2 cellular contexts compared by ENCODE assay signal in genomic region chr5:57166250-57166649, GRCh38.
TF ChIP-seq lines count a peak whose summit lies in the region.

No MANE protein-coding gene starts in this region.

TF ChIP-seq in K562, 482 proteins besides CTCF, POLR2A, EP300 and RAD21 (continued from another document and continues in another):
- TF ChIP-seq MITF (IDR thresholded peaks at IDR 0.05): no peak
- TF ChIP-seq MCM3 (IDR thresholded peaks at IDR 0.05): no peak
- no peak for TF ChIP-seq KAT2B (IDR thresholded peaks at IDR 0.05; ENCODE audit: low read depth, low read length)
- no peak for TF ChIP-seq RBBP5 (IDR thresholded peaks at IDR 0.05; ENCODE audit: borderline replicate concordance, insufficient read depth, low read length, poor library complexity, severe bottlenecking)
- TF ChIP-seq SP1 (CRISPR knock-in tag; IDR thresholded peaks at IDR 0.05): no peak
- no peak for TF ChIP-seq TRIM25 (IDR thresholded peaks at IDR 0.05; ENCODE audit: borderline replicate concordance)
- TF ChIP-seq, protein P1, sequence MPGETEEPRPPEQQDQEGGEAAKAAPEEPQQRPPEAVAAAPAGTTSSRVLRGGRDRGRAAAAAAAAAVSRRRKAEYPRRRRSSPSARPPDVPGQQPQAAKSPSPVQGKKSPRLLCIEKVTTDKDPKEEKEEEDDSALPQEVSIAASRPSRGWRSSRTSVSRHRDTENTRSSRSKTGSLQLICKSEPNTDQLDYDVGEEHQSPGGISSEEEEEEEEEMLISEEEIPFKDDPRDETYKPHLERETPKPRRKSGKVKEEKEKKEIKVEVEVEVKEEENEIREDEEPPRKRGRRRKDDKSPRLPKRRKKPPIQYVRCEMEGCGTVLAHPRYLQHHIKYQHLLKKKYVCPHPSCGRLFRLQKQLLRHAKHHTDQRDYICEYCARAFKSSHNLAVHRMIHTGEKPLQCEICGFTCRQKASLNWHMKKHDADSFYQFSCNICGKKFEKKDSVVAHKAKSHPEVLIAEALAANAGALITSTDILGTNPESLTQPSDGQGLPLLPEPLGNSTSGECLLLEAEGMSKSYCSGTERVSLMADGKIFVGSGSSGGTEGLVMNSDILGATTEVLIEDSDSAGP (CRISPR knock-in tag; IDR thresholded peaks at IDR 0.05): no peak
- no peak for TF ChIP-seq ZNF695 (CRISPR knock-in tag; IDR thresholded peaks at IDR 0.05)
- TF ChIP-seq, protein P2, sequence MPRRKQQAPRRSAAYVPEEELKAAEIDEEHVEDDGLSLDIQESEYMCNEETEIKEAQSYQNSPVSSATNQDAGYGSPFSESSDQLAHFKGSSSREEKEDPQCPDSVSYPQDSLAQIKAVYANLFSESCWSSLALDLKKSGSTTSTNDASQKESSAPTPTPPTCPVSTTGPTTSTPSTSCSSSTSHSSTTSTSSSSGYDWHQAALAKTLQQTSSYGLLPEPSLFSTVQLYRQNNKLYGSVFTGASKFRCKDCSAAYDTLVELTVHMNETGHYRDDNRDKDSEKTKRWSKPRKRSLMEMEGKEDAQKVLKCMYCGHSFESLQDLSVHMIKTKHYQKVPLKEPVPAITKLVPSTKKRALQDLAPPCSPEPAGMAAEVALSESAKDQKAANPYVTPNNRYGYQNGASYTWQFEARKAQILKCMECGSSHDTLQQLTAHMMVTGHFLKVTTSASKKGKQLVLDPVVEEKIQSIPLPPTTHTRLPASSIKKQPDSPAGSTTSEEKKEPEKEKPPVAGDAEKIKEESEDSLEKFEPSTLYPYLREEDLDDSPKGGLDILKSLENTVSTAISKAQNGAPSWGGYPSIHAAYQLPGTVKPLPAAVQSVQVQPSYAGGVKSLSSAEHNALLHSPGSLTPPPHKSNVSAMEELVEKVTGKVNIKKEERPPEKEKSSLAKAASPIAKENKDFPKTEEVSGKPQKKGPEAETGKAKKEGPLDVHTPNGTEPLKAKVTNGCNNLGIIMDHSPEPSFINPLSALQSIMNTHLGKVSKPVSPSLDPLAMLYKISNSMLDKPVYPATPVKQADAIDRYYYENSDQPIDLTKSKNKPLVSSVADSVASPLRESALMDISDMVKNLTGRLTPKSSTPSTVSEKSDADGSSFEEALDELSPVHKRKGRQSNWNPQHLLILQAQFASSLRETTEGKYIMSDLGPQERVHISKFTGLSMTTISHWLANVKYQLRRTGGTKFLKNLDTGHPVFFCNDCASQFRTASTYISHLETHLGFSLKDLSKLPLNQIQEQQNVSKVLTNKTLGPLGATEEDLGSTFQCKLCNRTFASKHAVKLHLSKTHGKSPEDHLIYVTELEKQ (CRISPR knock-in tag; IDR thresholded peaks at IDR 0.05): no peak
- no peak for TF ChIP-seq ZNF766 (CRISPR knock-in tag; conservative IDR thresholded peaks at IDR 0.05)
- TF ChIP-seq USF1 (CRISPR knock-in tag; IDR thresholded peaks at IDR 0.05): no peak
- TF ChIP-seq, protein P3, sequence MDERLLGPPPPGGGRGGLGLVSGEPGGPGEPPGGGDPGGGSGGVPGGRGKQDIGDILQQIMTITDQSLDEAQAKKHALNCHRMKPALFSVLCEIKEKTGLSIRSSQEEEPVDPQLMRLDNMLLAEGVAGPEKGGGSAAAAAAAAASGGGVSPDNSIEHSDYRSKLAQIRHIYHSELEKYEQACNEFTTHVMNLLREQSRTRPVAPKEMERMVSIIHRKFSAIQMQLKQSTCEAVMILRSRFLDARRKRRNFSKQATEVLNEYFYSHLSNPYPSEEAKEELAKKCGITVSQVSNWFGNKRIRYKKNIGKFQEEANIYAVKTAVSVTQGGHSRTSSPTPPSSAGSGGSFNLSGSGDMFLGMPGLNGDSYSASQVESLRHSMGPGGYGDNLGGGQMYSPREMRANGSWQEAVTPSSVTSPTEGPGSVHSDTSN (CRISPR knock-in tag; IDR thresholded peaks at IDR 0.05; ENCODE audit: low read depth): no peak
- TF ChIP-seq, protein P3 (tag; conservative IDR thresholded peaks at IDR 0.05; ENCODE audit: low read depth): 0 out of 2 replicates have a peak, but pooled peaks have one; percentile 19
- no peak for TF ChIP-seq PTBP1 (IDR thresholded peaks at IDR 0.05; ENCODE audit: low read depth, low read length)

TF ChIP-seq in GM23338, 12 proteins besides CTCF, POLR2A, EP300 and RAD21 (continued from another document):
- TF ChIP-seq REST (IDR thresholded peaks at IDR 0.05; ENCODE audit: unreplicated experiment): no peak
- TF ChIP-seq EZH2phosphoT487 (IDR thresholded peaks at IDR 0.05; ENCODE audit: unreplicated experiment): no peak
- no peak for TF ChIP-seq ETS1 (IDR thresholded peaks at IDR 0.05)
- TF ChIP-seq CREB1 (CRISPR knock-in tag; IDR thresholded peaks at IDR 0.05; ENCODE audit: low read depth): no peak
- no peak for TF ChIP-seq ZNF462 (CRISPR knock-in tag; IDR thresholded peaks at IDR 0.05)
- TF ChIP-seq ZNF114 (CRISPR knock-in tag; IDR thresholded peaks at IDR 0.05): no peak
- no peak for TF ChIP-seq ZNF331 (CRISPR knock-in tag; IDR thresholded peaks at IDR 0.05; ENCODE audit: low read depth)
